In the genomic region with DNA sequence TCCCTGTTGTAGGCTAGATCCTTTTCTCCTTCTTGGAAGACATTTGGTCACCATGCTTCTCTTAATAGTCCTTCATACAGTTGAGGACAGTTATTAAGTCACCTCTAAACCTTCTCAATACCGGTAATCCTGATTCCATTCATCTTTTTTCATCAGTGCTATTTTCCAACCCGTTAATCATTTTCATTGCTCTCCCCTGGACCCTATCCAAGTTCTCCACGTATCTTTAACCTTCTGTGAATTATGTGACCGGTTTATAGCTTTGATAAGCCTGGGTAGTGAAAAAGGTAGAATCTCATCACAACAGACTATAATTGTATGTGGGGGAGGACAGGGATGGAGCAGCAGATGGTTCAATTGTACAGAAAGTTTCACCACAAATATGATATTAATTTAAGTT, we compare ENCODE assay signal across 26 cellular contexts.
DNase-seq lines count a peak whose midpoint lies in the region; ATAC-seq and TF ChIP-seq lines count a peak whose summit lies in the region.
"Had no signal": no experiment of that assay in that cellular context is flagged by ENCODE, and none has a peak within 500 bp of the region (broad histone marks: within the 10 kb centered on the region; RNA-seq: fewer than 3 reads in every experiment).

No MANE protein-coding gene starts in this region.

- TF ChIP-seq POLR2A in gastroesophageal sphincter (IDR thresholded peaks at IDR 0.05), result no peak

- no peak for TF ChIP-seq CTCF in gastroesophageal sphincter (IDR thresholded peaks at IDR 0.05)

- no peaks in the 10 kb centered on the region for H3K9me3 ChIP-seq in gastroesophageal sphincter
- H3K9me3 ChIP-seq: Caco-2, MG63, SK-N-SH had no signal

- no peaks in the 10 kb centered on the region for H3K27me3 ChIP-seq in gastroesophageal sphincter
- H3K27me3 ChIP-seq: MG63 had no signal

- no peak overlapping the region for H3K4me3 ChIP-seq in gastroesophageal sphincter
- H3K4me3 ChIP-seq: MG63 had no signal

- DNase-seq in DMS153 treated with DMSO at 0.1 percent for 48 hours (lab: John Stamatoyannopoulos, UW; ENCODE audit: unreplicated experiment) (peak; percentile 72), HEK293T (ENCODE audit: extremely low spot score) (peak; percentile 22), NCI-H2227 (lab: John Stamatoyannopoulos, UW; ENCODE audit: unreplicated experiment) (peak; percentile 65), left kidney (ENCODE audit: low read depth, low spot score) (peak; percentile 83), NCI-H146 (lab: John Stamatoyannopoulos, UW) (no peak), NOMO-1 treated with dmso at 0.1 percent for 144 hours (lab: John Stamatoyannopoulos, UW; ENCODE audit: unreplicated experiment) (no peak)
- DNase-seq: C1 segment of cervical spinal cord; Caco-2; CD8-positive, alpha-beta T cell; DMS79 treated with DMSO at 0.1 percent for 48 hours; GF-D8; GOT3; HCEC 1CT; IMR-90; KG1; MG63; NCI-H1436; NCI-H1930; NCI-H2171 treated with DMSO at 0.1 percent for 48 hours; NCI-H446; NCI-H524 treated with DMSO at 0.1 percent for 48 hours; PC-3; SK-N-SH; SW 1271; T-helper 17 cell had no signal

- WGBS in gastroesophageal sphincter (ENCODE audit: low coverage in 1 of 2), 2 donors, result 67 to 93% methylated on average over 1 to 4 of the region's 4 CpGs

- H3K27ac ChIP-seq in gastroesophageal sphincter, result no peak overlapping the region

- no peaks in the 10 kb centered on the region for H3K36me3 ChIP-seq in gastroesophageal sphincter
- H3K36me3 ChIP-seq: MG63 had no signal

- no peaks in the 10 kb centered on the region for H3K4me1 ChIP-seq in gastroesophageal sphincter

- POLR2A ChIA-PET in HEK293T (lab: Yijun Ruan, JAX), result no interaction called here

- TF ChIP-seq EP300 in gastroesophageal sphincter (IDR thresholded peaks at IDR 0.05), result no peak

- CTCF ChIA-PET in HEK293T (lab: Yijun Ruan, JAX), result no interaction called here

- no peak for ATAC-seq in gastroesophageal sphincter
- ATAC-seq: CD8-positive, alpha-beta T cell; PC-3; T-helper 17 cell had no signal

TF ChIP-seq in HEK293T, 16 proteins besides CTCF, POLR2A, EP300 and RAD21:
- no peak for TF ChIP-seq LEF1 (IDR thresholded peaks at IDR 0.05; ENCODE audit: borderline replicate concordance)
- TF ChIP-seq BHLHE40 (IDR thresholded peaks at IDR 0.05; ENCODE audit: borderline replicate concordance), result no peak
- no peak for TF ChIP-seq TARDBP (IDR thresholded peaks at IDR 0.05)
- no peak for TF ChIP-seq FOXA1 (IDR thresholded peaks at IDR 0.05)
- TF ChIP-seq FOXM1 (IDR thresholded peaks at IDR 0.05; ENCODE audit: borderline replicate concordance), result no peak
- TF ChIP-seq SUZ12 (IDR thresholded peaks at IDR 0.05), result no peak
- TF ChIP-seq CTBP1 (IDR thresholded peaks at IDR 0.05; ENCODE audit: borderline replicate concordance), result peak; percentile 93
- TF ChIP-seq NFRKB (IDR thresholded peaks at IDR 0.05), result no peak
- no peak for TF ChIP-seq ARNT (IDR thresholded peaks at IDR 0.05)
- TF ChIP-seq, protein P1, sequence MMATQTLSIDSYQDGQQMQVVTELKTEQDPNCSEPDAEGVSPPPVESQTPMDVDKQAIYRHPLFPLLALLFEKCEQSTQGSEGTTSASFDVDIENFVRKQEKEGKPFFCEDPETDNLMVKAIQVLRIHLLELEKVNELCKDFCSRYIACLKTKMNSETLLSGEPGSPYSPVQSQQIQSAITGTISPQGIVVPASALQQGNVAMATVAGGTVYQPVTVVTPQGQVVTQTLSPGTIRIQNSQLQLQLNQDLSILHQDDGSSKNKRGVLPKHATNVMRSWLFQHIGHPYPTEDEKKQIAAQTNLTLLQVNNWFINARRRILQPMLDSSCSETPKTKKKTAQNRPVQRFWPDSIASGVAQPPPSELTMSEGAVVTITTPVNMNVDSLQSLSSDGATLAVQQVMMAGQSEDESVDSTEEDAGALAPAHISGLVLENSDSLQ (IDR thresholded peaks at IDR 0.05), result peak; percentile 91
- no peak for TF ChIP-seq HDGF (IDR thresholded peaks at IDR 0.05; ENCODE audit: borderline replicate concordance)
- TF ChIP-seq FOXK2 (IDR thresholded peaks at IDR 0.05), result no peak
- TF ChIP-seq L3MBTL2 (conservative IDR thresholded peaks at IDR 0.05), result no peak
- TF ChIP-seq ELF4 (IDR thresholded peaks at IDR 0.05), result no peak
- no peak for TF ChIP-seq SP1 (IDR thresholded peaks at IDR 0.05)
- TF ChIP-seq ZNF384 (IDR thresholded peaks at IDR 0.05), result no peak

Comparison
In these comparisons a context has a peak if more than half of its experiments do, and no peak if none do; other contexts are left out.
1. DNase-seq: peak in DMS153 treated with DMSO at 0.1 percent for 48 hours (single experiment), HEK293T (single experiment), NCI-H2227 (single experiment) and left kidney (single experiment); none in NCI-H146 (single experiment) and NOMO-1 treated with dmso at 0.1 percent for 144 hours (single experiment).